In the genomic region with DNA sequence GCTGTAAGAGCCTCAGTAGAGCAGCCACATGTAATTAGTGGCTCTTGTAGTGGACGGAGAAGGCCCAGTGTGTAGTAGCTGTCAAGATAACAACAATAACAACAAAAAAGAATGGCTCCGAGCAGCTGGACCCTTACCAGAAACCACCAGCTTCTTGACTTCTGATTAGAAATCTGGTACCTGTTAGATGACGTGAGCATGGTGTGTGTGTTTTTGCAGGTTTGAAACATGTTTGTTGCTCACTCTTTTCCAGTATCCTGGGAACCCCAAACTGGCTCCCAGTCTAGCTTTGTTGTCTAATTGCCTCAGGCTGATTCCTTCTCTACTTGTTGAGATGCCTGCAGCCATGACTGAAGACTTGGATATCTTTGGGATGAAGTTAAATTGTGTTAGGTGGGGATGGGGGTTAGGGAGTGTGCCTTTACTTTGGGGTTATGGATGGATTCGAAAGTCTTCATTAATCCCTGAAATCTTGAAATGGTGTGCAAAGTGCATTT, we compare ENCODE assay signal across 16 cellular contexts. TPM values are rescaled to one million over a fixed set of nuclear protein-coding genes. Genes with fewer than 3 reads are reported as not detected.
DNase-seq lines count a peak whose midpoint lies in the region; FAIRE-seq and TF ChIP-seq lines count a peak whose summit lies in the region.
"Had no signal": no experiment of that assay in that cellular context is flagged by ENCODE, and none has a peak within 500 bp of the region (broad histone marks: within the 10 kb centered on the region; RNA-seq: fewer than 3 reads in every experiment).

No MANE protein-coding gene starts in this region.

- H3K4me3 ChIP-seq in HEK293 (ENCODE audit: low read depth, low read length) (no peak overlapping the region), astrocyte (ENCODE audit: insufficient read depth, low read depth, low read length) (no peak overlapping the region), mesodermal cell (ENCODE audit: extremely low read depth, insufficient read depth, low read length, poor library complexity, severe bottlenecking) (no peak overlapping the region), smooth muscle cell (no peak overlapping the region)
- H3K4me3 ChIP-seq: GM12878, PC-9 had no signal

- no peaks in the 10 kb centered on the region for H3K27me3 Mint-ChIP-seq in astrocyte (ENCODE audit: low read depth, unreplicated experiment)

- H2AFZ ChIP-seq in astrocyte (ENCODE audit: low read depth, low read length) = no peak overlapping the region
- H2AFZ ChIP-seq in smooth muscle cell (ENCODE audit: low read depth) = no peak overlapping the region
- H2AFZ ChIP-seq: PC-9 had no signal

- no peak overlapping the region for H3K27ac Mint-ChIP-seq in astrocyte (ENCODE audit: unreplicated experiment)

- H4K20me1 ChIP-seq in astrocyte (ENCODE audit: insufficient read depth, low read length) = peaks cover 66% of the 10 kb centered on the region
- peaks cover 95% of the 10 kb centered on the region for H4K20me1 ChIP-seq in smooth muscle cell (ENCODE audit: low read depth)

- H3K27me3 ChIP-seq in astrocyte (ENCODE audit: insufficient read depth, low read length) (no peaks in the 10 kb centered on the region), smooth muscle cell (ENCODE audit: low read depth) (no peaks in the 10 kb centered on the region)

- H3K79me2 ChIP-seq in astrocyte (ENCODE audit: insufficient read depth, low read length) = peaks cover 95% of the 10 kb centered on the region
- peaks cover 99% of the 10 kb centered on the region for H3K79me2 ChIP-seq in smooth muscle cell (ENCODE audit: low read depth)

- H3K27ac ChIP-seq in HEK293 (ENCODE audit: extremely low read depth, low read depth, low read length) (no peak overlapping the region), astrocyte (ENCODE audit: low read depth, low read length) (no peak overlapping the region), mesodermal cell (ENCODE audit: low read depth, low read length, severe bottlenecking) (peak overlapping the region; percentile 49), smooth muscle cell (ENCODE audit: low read depth) (peak overlapping the region; percentile 41)
- H3K27ac ChIP-seq: PC-9 had no signal

- H3K9ac ChIP-seq in astrocyte (ENCODE audit: low read length) = no peak overlapping the region
- no peak overlapping the region for H3K9ac ChIP-seq in smooth muscle cell (ENCODE audit: low read depth)
- H3K9ac ChIP-seq: SK-N-SH had no signal

- CTCF ChIA-PET in HEK293 (lab: Yijun Ruan, JAX) = interaction anchor here (1.2 to 4.6 kb wide), 2 partner anchors 13 to 64 kb away, joined by 3 to 25 read pairs; no protein-coding TSS in a partner anchor

- H3K4me1 ChIP-seq in HEK293 (ENCODE audit: control insufficient read depth, insufficient read depth, low read length) (peaks cover 45% of the 10 kb centered on the region), astrocyte (ENCODE audit: insufficient read depth, low read length) (peaks cover 51% of the 10 kb centered on the region), mesodermal cell (ENCODE audit: control insufficient read depth, insufficient read depth, low read length, poor library complexity, severe bottlenecking) (peaks cover 75% of the 10 kb centered on the region), smooth muscle cell (ENCODE audit: low read depth) (peaks cover 87% of the 10 kb centered on the region)

- H3F3A ChIP-seq in smooth muscle cell (ENCODE audit: low read depth) = peaks cover 49% of the 10 kb centered on the region

- no peaks in the 10 kb centered on the region for H3K9me3 Mint-ChIP-seq in astrocyte (ENCODE audit: unreplicated experiment)

- peaks cover 57% of the 10 kb centered on the region for H3K4me1 Mint-ChIP-seq in astrocyte (ENCODE audit: low read depth, unreplicated experiment)

- peak overlapping the region; percentile 4 for H3K4me3 Mint-ChIP-seq in astrocyte (ENCODE audit: unreplicated experiment)

- FAIRE-seq in astrocyte (lab: Jason Lieb, UNC) = no peak
- FAIRE-seq: GM12878 had no signal

- TF ChIP-seq CTCF in HEK293 (tag by site-specific recombination; IDR thresholded peaks at IDR 0.05) = no peak
- no peak for TF ChIP-seq CTCF in astrocyte (IDR thresholded peaks at IDR 0.05; ENCODE audit: insufficient read depth, low read depth, low read length)
- no peak for TF ChIP-seq CTCF in smooth muscle cell (IDR thresholded peaks at IDR 0.05; ENCODE audit: borderline replicate concordance, insufficient read depth, poor library complexity, severe bottlenecking)

- H3K36me3 ChIP-seq in HEK293 (ENCODE audit: control insufficient read depth in 2 of 2, insufficient read depth in 1 of 2, low read length in 2 of 2) = peaks cover 9 to 35% of the 10 kb centered on the region in 2 experiments; a peak in 2 of 3 replicates
- H3K36me3 ChIP-seq in astrocyte (ENCODE audit: insufficient read depth, low read length) = no peaks in the 10 kb centered on the region
- H3K36me3 ChIP-seq in mesodermal cell (ENCODE audit: control insufficient read depth, insufficient read depth, low read length) = peaks cover 64% of the 10 kb centered on the region
- H3K36me3 ChIP-seq in smooth muscle cell (ENCODE audit: low read depth) = no peaks in the 10 kb centered on the region

- H3K4me2 ChIP-seq in astrocyte (ENCODE audit: low read length) = no peak overlapping the region
- no peak overlapping the region for H3K4me2 ChIP-seq in smooth muscle cell
- H3K4me2 ChIP-seq: PC-9, SK-N-SH had no signal

- POLR2A ChIA-PET in HEK293 (lab: Yijun Ruan, JAX) = interaction anchor here (0.7 kb wide), 2 partner anchors 20 to 815 kb away, joined by 3 read pairs; no protein-coding TSS in a partner anchor

- H3K9me3 ChIP-seq in HEK293 (ENCODE audit: control insufficient read depth, insufficient read depth, low read depth, low read length) = no peaks in the 10 kb centered on the region
- H3K9me3 ChIP-seq in astrocyte (ENCODE audit: insufficient read depth, low read depth, low read length) = no peaks in the 10 kb centered on the region
- H3K9me3 ChIP-seq in mesodermal cell (ENCODE audit: control insufficient read depth, low read length) = no peaks in the 10 kb centered on the region
- H3K9me3 ChIP-seq in smooth muscle cell (replicated peaks; ENCODE audit: low read depth) = no peaks in the 10 kb centered on the region
- H3K9me3 ChIP-seq: SK-N-SH had no signal

- peaks cover 6% of the 10 kb centered on the region for H3K36me3 Mint-ChIP-seq in astrocyte (ENCODE audit: low read depth, unreplicated experiment)

- 100% methylated on average over 2 of the region's 4 CpGs; no CpG with 5 or more reads in 1 of the 2 experiments for WGBS in mesodermal cell (ENCODE audit: insufficient coverage in 2 of 2), 2 experiments
- WGBS in smooth muscle cell (ENCODE audit: low lambda C conversion rate) = 72% methylated on average over 4 of the region's 4 CpGs

- DNase-seq in astrocyte (ENCODE audit: low read depth) = no peak
- DNase-seq in smooth muscle cell (lab: John Stamatoyannopoulos, UW; ENCODE audit: unreplicated experiment) = no peak
- DNase-seq in SW 1271 (lab: John Stamatoyannopoulos, UW) = no peak
- no peak for DNase-seq in COR-L47 (lab: John Stamatoyannopoulos, UW)
- DNase-seq in GM19240 (ENCODE audit: insufficient read length, low spot score) = no peak
- DNase-seq: C1 segment of cervical spinal cord, GOT3, Kasumi-1, NCI-H187 treated with DMSO at 0.1 percent for 48 hours, NCI-H446, NCI-H748 treated with DMSO at 0.1 percent for 48 hours, PC-9, SK-N-SH had no signal

TF ChIP-seq in HEK293, 187 proteins besides CTCF, POLR2A, EP300 and RAD21 (continues in another document):
- TF ChIP-seq ZNF610 (tag by site-specific recombination; IDR thresholded peaks at IDR 0.05; ENCODE audit: borderline replicate concordance) (no peak), ZNF768 (tag by site-specific recombination; IDR thresholded peaks at IDR 0.05) (no peak), ZNF16 (tag by site-specific recombination; IDR thresholded peaks at IDR 0.05; ENCODE audit: low read depth) (no peak)
- TF ChIP-seq, protein P1, sequence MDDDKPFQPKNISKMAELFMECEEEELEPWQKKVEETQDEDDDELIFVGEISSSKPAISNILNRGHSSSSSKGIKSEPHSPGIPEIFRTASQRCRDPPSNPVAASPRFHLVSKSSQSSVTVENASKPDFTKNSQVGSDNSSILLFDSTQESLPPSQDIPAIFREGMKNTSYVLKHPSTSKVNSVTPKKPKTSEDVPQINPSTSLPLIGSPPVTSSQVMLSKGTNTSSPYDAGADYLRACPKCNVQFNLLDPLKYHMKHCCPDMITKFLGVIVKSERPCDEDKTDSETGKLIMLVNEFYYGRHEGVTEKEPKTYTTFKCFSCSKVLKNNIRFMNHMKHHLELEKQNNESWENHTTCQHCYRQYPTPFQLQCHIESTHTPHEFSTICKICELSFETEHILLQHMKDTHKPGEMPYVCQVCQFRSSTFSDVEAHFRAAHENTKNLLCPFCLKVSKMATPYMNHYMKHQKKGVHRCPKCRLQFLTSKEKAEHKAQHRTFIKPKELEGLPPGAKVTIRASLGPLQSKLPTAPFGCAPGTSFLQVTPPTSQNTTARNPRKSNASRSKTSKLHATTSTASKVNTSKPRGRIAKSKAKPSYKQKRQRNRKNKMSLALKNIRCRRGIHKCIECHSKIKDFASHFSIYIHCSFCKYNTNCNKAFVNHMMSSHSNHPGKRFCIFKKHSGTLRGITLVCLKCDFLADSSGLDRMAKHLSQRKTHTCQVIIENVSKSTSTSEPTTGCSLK (tag by site-specific recombination; IDR thresholded peaks at IDR 0.05) = no peak

RNA-seq across cellular contexts. Expression of a gene that starts 21.0 kb away (rescaled TPM):
- total RNA-seq in astrocyte = 241 and 260 TPM in 2 replicates
- 132 TPM for polyA plus RNA-seq in mesodermal cell (2013, experiment 1 of 2)
- 126 TPM for polyA plus RNA-seq in mesodermal cell (2013, experiment 2 of 2)
- total RNA-seq in smooth muscle cell = 51.0 and 54.6 TPM in 2 replicates
- 49.7 and 51.4 TPM in 2 replicates for polyA plus RNA-seq in smooth muscle cell

RNA-seq across cellular contexts. Expression of a gene that starts 49.8 kb away (rescaled TPM):
- total RNA-seq in astrocyte = not detected in 2 replicates
- polyA plus RNA-seq in mesodermal cell (2013, experiment 1 of 2) = 0.77 TPM
- 1.3 TPM for polyA plus RNA-seq in mesodermal cell (2013, experiment 2 of 2)
- total RNA-seq in smooth muscle cell = not detected in 2 replicates
- 1.6 and 1.9 TPM in 2 replicates for polyA plus RNA-seq in smooth muscle cell
- total RNA-seq: GM12878, PC-9 had no signal
- polyA plus RNA-seq: GM12878 had no signal

Comparison
In these comparisons a context has a peak if more than half of its experiments do, and no peak if none do; other contexts are left out.
1. H3K27ac ChIP-seq: peak in mesodermal cell (single experiment) and smooth muscle cell (single experiment); none in HEK293 (single experiment) and astrocyte (single experiment).